In genomic region chr10:119149723-119150122, GRCh38 we compare ENCODE assay signal across 15 cellular contexts. TPM values are rescaled to one million over a fixed set of nuclear protein-coding genes. Genes with fewer than 3 reads are reported as not detected.
DNase-seq lines count a peak whose midpoint lies in the region; ATAC-seq and TF ChIP-seq lines count a peak whose summit lies in the region.
"Had no signal": no experiment of that assay in that cellular context is flagged by ENCODE, and none has a peak within 500 bp of the region (broad histone marks: within the 10 kb centered on the region; RNA-seq: fewer than 3 reads in every experiment).

No MANE protein-coding gene starts in this region.

- no peak for TF ChIP-seq POLR2A in NB4 (IDR thresholded peaks at IDR 0.05; ENCODE audit: extremely low read depth, insufficient read length)

- H3K4me3 ChIP-seq in NB4 (ENCODE audit: low read depth, low read length), result no peak overlapping the region
- H3K4me3 ChIP-seq: coronary artery had no signal

- intact Hi-C loops in posterior vena cava (cut with DNase I), result no loop called here

- peak; percentile 38 for TF ChIP-seq CTCF in NB4 (IDR thresholded peaks at IDR 0.05; ENCODE audit: low read depth, low read length)

- DNase-seq in DMS53 (lab: John Stamatoyannopoulos, UW) (peak; percentile 23), DMS53 treated with DMSO at 0.1 percent for 48 hours (lab: John Stamatoyannopoulos, UW; ENCODE audit: unreplicated experiment) (no peak), NB4 (ENCODE audit: low read depth) (peak; percentile 56), dermis blood vessel endothelial cell (peak; percentile 15), posterior vena cava (ENCODE audit: low spot score) (peak; percentile 72), ureter (ENCODE audit: low spot score) (no peak)
- DNase-seq: activated CD4-positive, alpha-beta memory T cell treated with anti-CD3 and anti-CD28 coated beads for 36 hours; anterior cingulate cortex; CD8-positive, alpha-beta memory T cell; NCI-H748 treated with DMSO at 0.1 percent for 48 hours; Right ventricle myocardium superior; T1000 had no signal

- ATAC-seq in HG03025 (IDR thresholded peaks at IDR 0.05; ENCODE audit: low FRiP score, unreplicated experiment) (no peak), GM18909 (IDR thresholded peaks at IDR 0.05; ENCODE audit: poor library complexity, unreplicated experiment) (no peak)

RNA-seq across cellular contexts. Expression of gene SFXN4, which starts 15.8 kb away (rescaled TPM):
- total RNA-seq in dermis blood vessel endothelial cell (9.4 and 14.6 TPM in 2 replicates), posterior vena cava (10 to 100 TPM; 10.8 to 13.5 TPM), ureter (34.5 TPM)

RNA-seq across cellular contexts. Expression of gene PRDX3, which starts 28.9 kb away (rescaled TPM):
- 158 and 231 TPM in 2 replicates for total RNA-seq in dermis blood vessel endothelial cell
- total RNA-seq in posterior vena cava, result 100 to 1,000 TPM in 1 of 2 donors, 10 to 100 TPM in 1; 95.8 to 106 TPM
- 95.0 TPM for total RNA-seq in ureter

RNA-seq across cellular contexts. Expression of gene DENND10, which starts 45.8 kb away (rescaled TPM):
- total RNA-seq in dermis blood vessel endothelial cell (59.2 and 65.9 TPM in 2 replicates), posterior vena cava (10 to 100 TPM; 19.5 to 25.9 TPM), ureter (31.9 TPM)

RNA-seq across cellular contexts. Expression of gene GRK5, which starts 57.6 kb away (rescaled TPM):
- total RNA-seq in dermis blood vessel endothelial cell, result 47.0 and 57.9 TPM in 2 replicates
- total RNA-seq in posterior vena cava, result 10 to 100 TPM; 40.0 to 57.5 TPM
- 16.7 TPM for total RNA-seq in ureter

Comparison
In these comparisons a context has a peak if more than half of its experiments do, and no peak if none do; other contexts are left out.
1. DNase-seq: peak in DMS53 (single experiment), NB4 (single experiment), dermis blood vessel endothelial cell (single experiment) and posterior vena cava (single experiment); none in DMS53 treated with DMSO at 0.1 percent for 48 hours (single experiment) and ureter (single experiment).